23 cellular contexts compared by ENCODE assay signal in the genomic region with DNA sequence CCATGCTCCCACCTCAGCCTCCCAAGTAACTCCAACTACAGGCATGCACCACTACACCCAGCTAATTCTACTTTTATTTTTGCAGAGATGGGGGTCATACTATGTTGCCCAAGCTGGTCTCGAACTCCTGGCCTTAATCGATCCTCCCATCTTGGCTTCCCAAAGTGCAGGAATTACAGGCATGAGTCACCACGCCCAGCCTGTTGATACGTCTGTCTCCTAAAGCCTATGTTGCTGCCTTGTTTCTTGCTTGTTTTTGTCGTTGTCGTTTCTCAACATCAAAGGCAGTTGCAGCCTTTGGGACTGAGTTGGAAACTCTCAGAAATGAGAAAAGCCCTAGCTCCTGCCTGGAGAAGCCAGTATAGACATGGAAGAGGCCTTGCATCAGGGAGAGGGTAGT. TPM values are rescaled to one million over a fixed set of nuclear protein-coding genes. Genes with fewer than 3 reads are reported as not detected.
A peak's percentile ranks its signal among the peaks of the same experiment; 100 is the strongest.
DNase-seq lines count a peak whose midpoint lies in the region; ATAC-seq and TF ChIP-seq lines count a peak whose summit lies in the region.
"Had no signal": no experiment of that assay in that cellular context is flagged by ENCODE, and none has a peak within 500 bp of the region (broad histone marks: within the 10 kb centered on the region; RNA-seq: fewer than 3 reads in every experiment).

No MANE protein-coding gene starts in this region.

- TF ChIP-seq EP300 in tibial nerve (IDR thresholded peaks at IDR 0.05), result no peak

- 72 to 73% methylated on average over 6 of the region's 6 CpGs for WGBS in tibial nerve, 2 donors

- intact Hi-C loops in ascending aorta (cut with DNase I), result loop anchor here (5.0 kb wide), 1 partner anchor 64 kb away; no protein-coding TSS in a partner anchor
- intact Hi-C loops in dorsolateral prefrontal cortex (cut with DNase I), result loop anchor here in 1 of 2 donors (5.0 kb wide), 2 partner anchors 46 to 64 kb away; no protein-coding TSS in a partner anchor

- H3K36me3 Mint-ChIP-seq in nephron (ENCODE audit: low read depth), result no peaks in the 10 kb centered on the region

- H3K27ac Mint-ChIP-seq in nephron, result peak overlapping the region in 2 of 3 experiments; percentile 65 to 82
- H3K27ac Mint-ChIP-seq: T-helper 2 cell treated with Interferon-gamma antibody and Interleukin-4, amounts not matched to agents 5 μg/mL and 100 μg/mL, for 36 hours had no signal

- no peaks in the 10 kb centered on the region for H3K9me3 Mint-ChIP-seq in nephron
- H3K9me3 Mint-ChIP-seq: activated T-cell treated with anti-CD3 and anti-CD28 coated beads, Interleukin-2, amount 50 U/mL, for 4 hours; T-helper 2 cell treated with Interferon-gamma antibody and Interleukin-4, amounts not matched to agents 5 μg/mL and 100 μg/mL, for 36 hours had no signal

- H3K36me3 ChIP-seq in ascending aorta, result peaks cover 0 to 7% of the 10 kb centered on the region in 2 donors
- no peaks in the 10 kb centered on the region for H3K36me3 ChIP-seq in tibial nerve
- H3K36me3 ChIP-seq: adrenal gland, HAP-1 had no signal

- H3K27me3 ChIP-seq in ascending aorta (no peaks in the 10 kb centered on the region), dorsolateral prefrontal cortex (no peaks in the 10 kb centered on the region), tibial nerve (no peaks in the 10 kb centered on the region)
- H3K27me3 ChIP-seq: adrenal gland had no signal

- ATAC-seq in HG03108 (IDR thresholded peaks at IDR 0.05; ENCODE audit: unreplicated experiment), result no peak
- ATAC-seq: activated T-cell treated with anti-CD3 and anti-CD28 coated beads, Interleukin-2, amount 50 U/mL, for 4 hours; left lobe of liver had no signal

- H3K27ac ChIP-seq in ascending aorta (peak overlapping the region; percentile 88 to 92), dorsolateral prefrontal cortex (peak overlapping the region in 55 of 59 donors; percentile 27 to 94 (median 80)), tibial nerve (peak overlapping the region in 3 of 4 donors; percentile 4 to 85 (median 79))
- H3K27ac ChIP-seq: adrenal gland, parathyroid adenoma, VCaP had no signal

- H3K27me3 Mint-ChIP-seq in nephron (ENCODE audit: low read depth), result no peaks in the 10 kb centered on the region

- no peak for DNase-seq in ascending aorta (ENCODE audit: low spot score in 2 of 2)
- DNase-seq in dorsolateral prefrontal cortex, result no peak
- no peak for DNase-seq in tibial nerve (ENCODE audit: low spot score in 2 of 2)
- DNase-seq in mesenteric fat pad (ENCODE audit: low spot score), result no peak
- no peak for DNase-seq in DMS 273 (lab: John Stamatoyannopoulos, UW; ENCODE audit: unreplicated experiment)
- DNase-seq: activated CD4-positive, alpha-beta T cell treated with anti-CD3 and anti-CD28 coated beads for 48 hours; activated naive CD4-positive, alpha-beta T cell; activated T-cell treated with anti-CD3 and anti-CD28 coated beads, Interleukin-2, amount 50 U/mL, for 4 hours; adrenal gland; EL; midbrain; NCI-H1105; NCI-H2029; NCI-H226; NCI-H82; substantia nigra had no signal

- H3K4me3 ChIP-seq in ascending aorta, result peak overlapping the region in 1 of 2 donors; percentile 16
- no peak overlapping the region for H3K4me3 ChIP-seq in dorsolateral prefrontal cortex
- H3K4me3 ChIP-seq in tibial nerve, result no peak overlapping the region
- H3K4me3 ChIP-seq: adrenal gland, HAP-1 had no signal

- no peak for TF ChIP-seq POLR2A in tibial nerve (IDR thresholded peaks at IDR 0.05)

- no peak for TF ChIP-seq CTCF in ascending aorta (IDR thresholded peaks at IDR 0.05)
- TF ChIP-seq CTCF in dorsolateral prefrontal cortex (IDR thresholded peaks at IDR 0.05 in 54 of 56, conservative IDR thresholded peaks at IDR 0.05 in 2 of 56; ENCODE audit: low read depth in 1 of 56, partially characterized antibody in 56 of 56), result no peak
- TF ChIP-seq CTCF in nephron (IDR thresholded peaks at IDR 0.05; ENCODE audit: unreplicated experiment in 3 of 3), result no peak
- TF ChIP-seq CTCF in tibial nerve (IDR thresholded peaks at IDR 0.05), result no peak

- H3K4me1 ChIP-seq in ascending aorta (peaks cover 14 to 80% of the 10 kb centered on the region in 2 donors), tibial nerve (peaks cover 0 to 83% (median 45%) of the 10 kb centered on the region in 4 donors)
- H3K4me1 ChIP-seq: HAP-1 had no signal

- H3K4me1 Mint-ChIP-seq in nephron, result peaks cover 53% of the 10 kb centered on the region

- no peak overlapping the region for H3K4me3 Mint-ChIP-seq in nephron
- H3K4me3 Mint-ChIP-seq: activated T-cell treated with anti-CD3 and anti-CD28 coated beads, Interleukin-2, amount 50 U/mL, for 4 hours; T-helper 2 cell treated with Interferon-gamma antibody and Interleukin-4, amounts not matched to agents 5 μg/mL and 100 μg/mL, for 36 hours had no signal

- H3K9me3 ChIP-seq in ascending aorta (no peaks in the 10 kb centered on the region), tibial nerve (no peaks in the 10 kb centered on the region)
- H3K9me3 ChIP-seq: adrenal gland, HAP-1 had no signal

RNA-seq across cellular contexts. Expression of a gene that starts 49.9 kb away (rescaled TPM):
- total RNA-seq in ascending aorta (416 TPM), dorsolateral prefrontal cortex (100 to 1,000 TPM; 191 to 480 (median 308) TPM), tibial nerve (100 to 1,000 TPM; 427 to 623 (median 567) TPM), mesenteric fat pad (854 TPM)
